31 cellular contexts compared by ENCODE assay signal in genomic region chr17:45668316-45668715, GRCh38.
"Had no signal": no experiment of that assay in that cellular context is flagged by ENCODE, and none has a peak within 500 bp of the region (broad histone marks: within the 10 kb centered on the region; RNA-seq: fewer than 3 reads in every experiment).

No MANE protein-coding gene starts in this region.

- H3K27ac ChIP-seq: adrenal gland, ascending aorta, breast epithelium, cardiac muscle cell, coronary artery had no signal

- H3K4me3 ChIP-seq: adrenal gland, ascending aorta, breast epithelium, cardiac muscle cell, coronary artery, dorsolateral prefrontal cortex had no signal

- H3K27ac Mint-ChIP-seq: activated CD4-positive, alpha-beta memory T cell treated with anti-CD3 and anti-CD28 coated beads, Interleukin-2, amount 10 ng/mL, durations not matched to agents 7 days and 5 days; activated CD4-positive, alpha-beta T cell treated with anti-CD3 and anti-CD28 coated beads, Interleukin-2, amount 10 ng/mL, durations not matched to agents 7 days and 5 days; activated naive CD4-positive, alpha-beta T cell treated with anti-CD3 and anti-CD28 coated beads for 36 hours; activated naive CD4-positive, alpha-beta T cell treated with anti-CD3 and anti-CD28 coated beads, Interleukin-2, amount 50 U/mL, for 24 hours; activated naive CD8-positive, alpha-beta T cell treated with anti-CD3 and anti-CD28 coated beads for 36 hours; activated naive CD8-positive, alpha-beta T cell treated with anti-CD3 and anti-CD28 coated beads, Interleukin-2, amount 50 U/mL, for 24 hours; activated T-cell treated with anti-CD3 and anti-CD28 coated beads, Interleukin-2, amount 50 U/mL, for 24 hours; activated T-cell treated with anti-CD3 and anti-CD28 coated beads, Interleukin-2, amount 50 U/mL, for 72 hours; brain; dendritic cell treated with granulocyte-macrophage colony-stimulating factor and Interleukin-4, amounts not matched to agents 40 ng/mL and 50 ng/mL, for 4 days; endodermal cell; T-helper 17 cell; T-helper 2 cell treated with Interferon-gamma antibody and Interleukin-4, amounts not matched to agents 5 μg/mL and 100 μg/mL, for 36 hours; WTC11 had no signal

- H3K27me3 ChIP-seq: adrenal gland, ascending aorta, breast epithelium, cardiac muscle cell had no signal

- H3K9me3 ChIP-seq: adrenal gland, ascending aorta, breast epithelium had no signal

- H3K4me3 Mint-ChIP-seq: activated CD4-positive, alpha-beta memory T cell treated with anti-CD3 and anti-CD28 coated beads, Interleukin-2, amount 10 ng/mL, durations not matched to agents 7 days and 5 days; activated CD4-positive, alpha-beta T cell treated with anti-CD3 and anti-CD28 coated beads, Interleukin-2, amount 10 ng/mL, durations not matched to agents 7 days and 5 days; activated naive CD4-positive, alpha-beta T cell treated with anti-CD3 and anti-CD28 coated beads for 36 hours; activated naive CD4-positive, alpha-beta T cell treated with anti-CD3 and anti-CD28 coated beads, Interleukin-2, amount 50 U/mL, for 24 hours; activated naive CD8-positive, alpha-beta T cell treated with anti-CD3 and anti-CD28 coated beads for 36 hours; activated naive CD8-positive, alpha-beta T cell treated with anti-CD3 and anti-CD28 coated beads, Interleukin-2, amount 50 U/mL, for 24 hours; activated T-cell treated with anti-CD3 and anti-CD28 coated beads, Interleukin-2, amount 50 U/mL, for 24 hours; activated T-cell treated with anti-CD3 and anti-CD28 coated beads, Interleukin-2, amount 50 U/mL, for 72 hours; brain; dendritic cell treated with granulocyte-macrophage colony-stimulating factor and Interleukin-4, amounts not matched to agents 40 ng/mL and 50 ng/mL, for 4 days; endodermal cell; T-helper 17 cell; T-helper 2 cell treated with Interferon-gamma antibody and Interleukin-4, amounts not matched to agents 5 μg/mL and 100 μg/mL, for 36 hours; WTC11 had no signal

- H3K9me3 Mint-ChIP-seq: activated CD4-positive, alpha-beta memory T cell treated with anti-CD3 and anti-CD28 coated beads, Interleukin-2, amount 10 ng/mL, durations not matched to agents 7 days and 5 days; activated CD4-positive, alpha-beta T cell treated with anti-CD3 and anti-CD28 coated beads, Interleukin-2, amount 10 ng/mL, durations not matched to agents 7 days and 5 days; activated naive CD4-positive, alpha-beta T cell treated with anti-CD3 and anti-CD28 coated beads, Interleukin-2, amount 50 U/mL, for 24 hours; activated naive CD8-positive, alpha-beta T cell treated with anti-CD3 and anti-CD28 coated beads for 36 hours; activated naive CD8-positive, alpha-beta T cell treated with anti-CD3 and anti-CD28 coated beads, Interleukin-2, amount 50 U/mL, for 24 hours; activated T-cell treated with anti-CD3 and anti-CD28 coated beads, Interleukin-2, amount 50 U/mL, for 24 hours; activated T-cell treated with anti-CD3 and anti-CD28 coated beads, Interleukin-2, amount 50 U/mL, for 72 hours; dendritic cell treated with granulocyte-macrophage colony-stimulating factor and Interleukin-4, amounts not matched to agents 40 ng/mL and 50 ng/mL, for 4 days; endodermal cell; T-helper 2 cell treated with Interferon-gamma antibody and Interleukin-4, amounts not matched to agents 5 μg/mL and 100 μg/mL, for 36 hours; WTC11 had no signal

- H3K36me3 ChIP-seq: adrenal gland, ascending aorta, breast epithelium, cardiac muscle cell had no signal

- H3K4me1 Mint-ChIP-seq: activated CD4-positive, alpha-beta memory T cell treated with anti-CD3 and anti-CD28 coated beads, Interleukin-2, amount 10 ng/mL, durations not matched to agents 7 days and 5 days; activated CD4-positive, alpha-beta T cell treated with anti-CD3 and anti-CD28 coated beads, Interleukin-2, amount 10 ng/mL, durations not matched to agents 7 days and 5 days; activated naive CD4-positive, alpha-beta T cell treated with anti-CD3 and anti-CD28 coated beads, Interleukin-2, amount 50 U/mL, for 24 hours; activated naive CD8-positive, alpha-beta T cell treated with anti-CD3 and anti-CD28 coated beads for 36 hours; activated naive CD8-positive, alpha-beta T cell treated with anti-CD3 and anti-CD28 coated beads, Interleukin-2, amount 50 U/mL, for 24 hours; brain; endodermal cell; WTC11 had no signal

- H3K4me1 ChIP-seq: adrenal gland, ascending aorta, breast epithelium had no signal

- DNase-seq: activated CD4-positive, alpha-beta memory T cell treated with anti-CD3 and anti-CD28 coated beads, Interleukin-2, amount 10 ng/mL, durations not matched to agents 7 days and 5 days; activated CD4-positive, alpha-beta T cell treated with anti-CD3 and anti-CD28 coated beads for 1 hour; activated CD4-positive, alpha-beta T cell treated with anti-CD3 and anti-CD28 coated beads for 4 hours; activated CD4-positive, alpha-beta T cell treated with anti-CD3 and anti-CD28 coated beads, Interleukin-2, amount 10 ng/mL, durations not matched to agents 7 days and 5 days; activated CD4-positive, alpha-beta T cell treated with anti-CD3 and anti-CD28 coated beads, Interleukin-2, amount 50 U/mL, for 4 hours; activated CD8-positive, alpha-beta memory T cell treated with anti-CD3 and anti-CD28 coated beads, Interleukin-2, amount 50 U/mL, for 48 hours; activated naive CD4-positive, alpha-beta T cell treated with anti-CD3 and anti-CD28 coated beads for 36 hours; activated naive CD8-positive, alpha-beta T cell treated with anti-CD3 and anti-CD28 coated beads for 36 hours; activated naive CD8-positive, alpha-beta T cell treated with anti-CD3 and anti-CD28 coated beads, Interleukin-2, amount 50 U/mL, for 24 hours; activated T-cell treated with anti-CD3 and anti-CD28 coated beads for 4 hours; activated T-cell treated with anti-CD3 and anti-CD28 coated beads, Interleukin-2, amount 50 U/mL, for 24 hours; activated T-cell treated with anti-CD3 and anti-CD28 coated beads, Interleukin-2, amount 50 U/mL, for 72 hours; adrenal gland; central memory CD4-positive, alpha-beta T cell; cerebellar nuclear complex; effector memory CD4-positive, alpha-beta T cell; endodermal cell; foreskin fibroblast; T-helper 1 cell; T-helper 17 cell; T1000 had no signal

- H3K27me3 Mint-ChIP-seq: dendritic cell treated with granulocyte-macrophage colony-stimulating factor and Interleukin-4, amounts not matched to agents 40 ng/mL and 50 ng/mL, for 4 days had no signal

- H3K36me3 Mint-ChIP-seq: activated naive CD4-positive, alpha-beta T cell treated with anti-CD3 and anti-CD28 coated beads, Interleukin-2, amount 50 U/mL, for 24 hours; activated naive CD8-positive, alpha-beta T cell treated with anti-CD3 and anti-CD28 coated beads for 36 hours; WTC11 had no signal
